8 cellular contexts compared by ENCODE assay signal in the genomic region with DNA sequence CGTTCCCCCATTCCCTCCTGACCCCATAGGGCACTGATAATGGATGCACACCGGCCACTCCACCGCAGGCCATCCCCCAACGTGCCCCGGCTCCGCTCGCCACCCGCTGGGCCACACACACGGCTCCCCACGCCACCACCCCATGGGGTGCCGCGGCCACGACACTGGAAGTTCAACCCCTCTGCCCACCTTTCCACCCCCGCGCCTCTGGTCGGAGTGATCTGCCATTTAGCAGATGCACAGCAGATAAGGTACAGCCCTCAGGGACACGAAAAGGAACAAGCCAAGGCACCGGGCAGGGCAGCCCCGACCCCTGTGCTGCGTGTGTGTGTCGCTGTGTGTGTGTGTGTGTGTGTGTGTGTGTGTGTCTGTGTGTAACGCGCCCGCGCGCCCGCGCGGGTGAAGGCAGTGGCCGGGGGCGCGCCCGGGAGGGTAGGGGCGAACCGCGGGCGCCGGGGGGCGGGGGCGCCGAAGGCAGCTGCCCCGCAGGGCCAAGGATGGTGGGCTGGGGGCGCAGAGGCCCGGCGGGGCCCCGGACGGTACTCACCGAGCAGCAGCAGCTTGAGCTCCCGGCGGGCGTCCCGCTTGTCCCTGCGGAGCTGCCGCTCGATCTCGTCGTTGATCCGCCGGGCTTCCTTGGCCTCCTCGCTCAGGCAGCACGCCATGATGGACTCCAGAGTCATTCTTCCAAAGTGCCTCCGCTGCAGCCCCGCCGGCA. TPM values are rescaled to one million over a fixed set of nuclear protein-coding genes. Genes with fewer than 3 reads are reported as not detected.
DNase-seq lines count a peak whose midpoint lies in the region; ATAC-seq and TF ChIP-seq lines count a peak whose summit lies in the region.

No MANE protein-coding gene starts in this region.

- H3K4me3 ChIP-seq in AG04449 (ENCODE audit: low read depth, low read length) (peak overlapping the region; percentile 85), iPS-11a (ENCODE audit: low read depth, low read length) (peak overlapping the region; percentile 87)

- H3K27ac Mint-ChIP-seq in T-helper 2 cell treated with Interferon-gamma antibody and Interleukin-4, amounts not matched to agents 5 μg/mL and 100 μg/mL, for 36 hours = peak overlapping the region; percentile 87

- POLR2A ChIA-PET in AG04449 (lab: Yijun Ruan, JAX) = interaction anchor here (0.7 kb wide), 1 partner anchor 53 kb away, joined by 4 read pairs; no protein-coding TSS in a partner anchor

- DNase-seq in AG04449 (ENCODE audit: low read depth, low spot score) (no peak), HT-29 (ENCODE audit: low spot score) (peak; percentile 58), astrocyte of the hippocampus (ENCODE audit: low read depth, low spot score) (peak; percentile 81), sciatic nerve (ENCODE audit: low spot score) (peak; percentile 73), amniotic stem cell (lab: John Stamatoyannopoulos, UW) (no peak)
- DNase-seq in T-helper 2 cell treated with Interferon-gamma antibody and Interleukin-4, amounts not matched to agents 5 μg/mL and 100 μg/mL, for 36 hours (ENCODE audit: low spot score) = peak; percentile 60

- peaks cover 59% of the 10 kb centered on the region for H3K4me1 Mint-ChIP-seq in T-helper 2 cell treated with Interferon-gamma antibody and Interleukin-4, amounts not matched to agents 5 μg/mL and 100 μg/mL, for 36 hours (ENCODE audit: low read depth)

- no peak for TF ChIP-seq CTCF in AG04449 (IDR thresholded peaks at IDR 0.05; ENCODE audit: insufficient read depth, low read length, missing control alignments)

- intact Hi-C loops in sciatic nerve (cut with DNase I) = loop anchor here (10.0 kb wide), 1 partner anchor 56 kb away; no protein-coding TSS in a partner anchor

- H3K4me3 Mint-ChIP-seq in T-helper 2 cell treated with Interferon-gamma antibody and Interleukin-4, amounts not matched to agents 5 μg/mL and 100 μg/mL, for 36 hours = peak overlapping the region; percentile 86

- ATAC-seq in sciatic nerve = peak; percentile 45
- no peak for ATAC-seq in HG02759 (IDR thresholded peaks at IDR 0.05; ENCODE audit: unreplicated experiment)

- CTCF ChIA-PET in AG04449 (lab: Yijun Ruan, JAX) = interaction anchor here (0.9 to 1.2 kb wide), 2 partner anchors 49 to 53 kb away, joined by 3 to 5 read pairs; no protein-coding TSS in a partner anchor

- H3K27me3 Mint-ChIP-seq in T-helper 2 cell treated with Interferon-gamma antibody and Interleukin-4, amounts not matched to agents 5 μg/mL and 100 μg/mL, for 36 hours (ENCODE audit: low read depth) = peaks cover 3% of the 10 kb centered on the region

- peaks cover 17% of the 10 kb centered on the region for H3K36me3 Mint-ChIP-seq in T-helper 2 cell treated with Interferon-gamma antibody and Interleukin-4, amounts not matched to agents 5 μg/mL and 100 μg/mL, for 36 hours (ENCODE audit: low read depth)

- no peaks in the 10 kb centered on the region for H3K9me3 Mint-ChIP-seq in T-helper 2 cell treated with Interferon-gamma antibody and Interleukin-4, amounts not matched to agents 5 μg/mL and 100 μg/mL, for 36 hours

RNA-seq across cellular contexts. Expression of gene GNAQ, which starts 0.9 kb away (rescaled TPM):
- 6.7 and 7.7 TPM in 2 replicates for total RNA-seq in HT-29 (2014; rRNA removed; shearing (Covaris generic))
- 97.5 TPM for total RNA-seq in sciatic nerve

Comparison
In these comparisons a context has a peak if more than half of its experiments do, and no peak if none do; other contexts are left out.
1. DNase-seq: peak in HT-29 (single experiment), T-helper 2 cell treated with Interferon-gamma antibody and Interleukin-4, amounts not matched to agents 5 μg/mL and 100 μg/mL, for 36 hours (single experiment), astrocyte of the hippocampus (single experiment) and sciatic nerve (single experiment); none in AG04449 (single experiment) and amniotic stem cell (single experiment).
2. RNA of gene GNAQ, which starts 0.9 kb away (total RNA-seq): 97.5 TPM in sciatic nerve (single experiment); 6.7 to 7.7 TPM in HT-29; every median in the first group is over 10 times any median in the second.